In the genomic region with DNA sequence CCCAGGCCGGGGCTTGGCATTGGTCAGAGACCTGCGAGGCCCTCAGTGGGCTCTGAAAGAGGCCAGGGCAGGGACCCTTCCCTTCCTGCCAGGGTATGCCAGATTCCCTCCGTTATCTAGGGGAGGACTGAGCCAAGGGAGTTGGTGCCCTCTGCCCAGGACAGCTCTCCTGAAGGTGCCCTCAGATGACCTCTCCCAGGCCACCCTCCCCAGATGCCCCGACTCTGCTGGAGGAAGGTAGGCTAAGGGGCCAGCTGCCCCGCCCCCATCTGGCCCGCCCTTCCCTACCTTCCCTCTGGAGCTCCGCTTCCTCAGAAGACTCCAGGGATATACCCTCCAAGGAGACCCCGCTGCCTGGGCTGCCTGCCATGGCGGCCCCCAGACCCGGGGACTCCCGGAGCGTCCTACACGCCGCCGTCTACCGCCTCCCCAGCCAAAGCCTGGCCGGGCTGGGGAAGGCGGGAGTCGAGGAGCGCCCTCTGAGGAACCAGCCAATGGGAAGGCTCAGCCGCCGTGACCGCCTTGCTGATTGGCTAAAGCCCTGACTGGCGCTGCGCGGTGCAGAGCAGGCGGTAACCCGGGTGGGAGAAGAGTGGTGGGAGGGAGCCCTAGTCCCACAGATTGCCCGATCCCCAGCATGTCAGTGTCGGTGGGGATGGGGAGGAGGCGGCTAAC, we compare ENCODE assay signal across 8 cellular contexts. TPM values are rescaled to one million over a fixed set of nuclear protein-coding genes. Genes with fewer than 3 reads are reported as not detected.
DNase-seq lines count a peak whose midpoint lies in the region; ATAC-seq, FAIRE-seq and TF ChIP-seq lines count a peak whose summit lies in the region.

No MANE protein-coding gene starts in this region.

- H3K27me3 ChIP-seq in bronchial epithelial cell (ENCODE audit: control insufficient read depth, insufficient read depth, low read length): peaks cover 12% of the 10 kb centered on the region

- H3K27me3 Mint-ChIP-seq in immature natural killer cell (ENCODE audit: low read depth in 3 of 3): peaks cover 3 to 26% (median 12%) of the 10 kb centered on the region in 3 donors

- peak overlapping the region in 1 of 6 donors; percentile 34 for H3K27ac Mint-ChIP-seq in immature natural killer cell

- H3K9me3 Mint-ChIP-seq in immature natural killer cell: no peaks in the 10 kb centered on the region

- peak; percentile 94 for ATAC-seq in HG02642 (IDR thresholded peaks at IDR 0.05; ENCODE audit: poor library complexity, unreplicated experiment)
- ATAC-seq in GM21529 (IDR thresholded peaks at IDR 0.05; ENCODE audit: unreplicated experiment): no peak

- H3K4me1 Mint-ChIP-seq in immature natural killer cell: peaks cover 0 to 4% of the 10 kb centered on the region in 2 donors

- H3K4me3 Mint-ChIP-seq in immature natural killer cell: peak overlapping the region; percentile 56 to 74 (median 66)

- H3K36me3 Mint-ChIP-seq in immature natural killer cell: no peaks in the 10 kb centered on the region

- peak; percentile 82 for DNase-seq in COLO829 (ENCODE audit: low spot score)
- DNase-seq in NCI-H2196 treated with DMSO at 0.1 percent for 48 hours (lab: John Stamatoyannopoulos, UW; ENCODE audit: unreplicated experiment): peak; percentile 62
- peak; percentile 39 to 61 (median 46) for DNase-seq in activated CD4-positive, CD25-positive, alpha-beta regulatory T cell (lab: John Stamatoyannopoulos, UW)
- peak; percentile 63 for DNase-seq in bronchial epithelial cell (ENCODE audit: low read depth)
- peak; percentile 59 to 63 (median 60) for DNase-seq in immature natural killer cell

- no peaks in the 10 kb centered on the region for H3K36me3 ChIP-seq in bronchial epithelial cell (ENCODE audit: control insufficient read depth, insufficient read depth, low read length)

- H3K27ac ChIP-seq in skin epidermis: no peak overlapping the region

- H3K4me3 ChIP-seq in bronchial epithelial cell (ENCODE audit: low read depth, low read length) (peak overlapping the region; percentile 20), skin epidermis (peak overlapping the region; percentile 11 to 36 (median 26))

- FAIRE-seq in bronchial epithelial cell (lab: Jason Lieb, UNC): no peak

- TF ChIP-seq CTCF in bronchial epithelial cell (IDR thresholded peaks at IDR 0.05; ENCODE audit: insufficient read depth, low read length, severe bottlenecking): no peak

RNA-seq across cellular contexts. Expression of gene MPP2, which starts 7.0 kb away (rescaled TPM):
- 0.13 and 0.26 TPM in 2 replicates for total RNA-seq in bronchial epithelial cell
- polyA plus RNA-seq in immature natural killer cell: under 1 TPM in 1 of 3 donors, not detected in 2; 0.55 TPM

RNA-seq across cellular contexts. Expression of gene PPY, which starts 42.0 kb away (rescaled TPM):
- not detected in 2 replicates for total RNA-seq in bronchial epithelial cell
- not detected for polyA plus RNA-seq in immature natural killer cell

RNA-seq across cellular contexts. Expression of gene CD300LG, which starts 53.3 kb away (rescaled TPM):
- total RNA-seq in bronchial epithelial cell: not detected in 2 replicates
- not detected for polyA plus RNA-seq in immature natural killer cell

RNA-seq across cellular contexts. Expression of gene PYY, which starts 53.4 kb away (rescaled TPM):
- total RNA-seq in bronchial epithelial cell: 0.26 and 0.79 TPM in 2 replicates
- not detected for polyA plus RNA-seq in immature natural killer cell
